In the genomic region with DNA sequence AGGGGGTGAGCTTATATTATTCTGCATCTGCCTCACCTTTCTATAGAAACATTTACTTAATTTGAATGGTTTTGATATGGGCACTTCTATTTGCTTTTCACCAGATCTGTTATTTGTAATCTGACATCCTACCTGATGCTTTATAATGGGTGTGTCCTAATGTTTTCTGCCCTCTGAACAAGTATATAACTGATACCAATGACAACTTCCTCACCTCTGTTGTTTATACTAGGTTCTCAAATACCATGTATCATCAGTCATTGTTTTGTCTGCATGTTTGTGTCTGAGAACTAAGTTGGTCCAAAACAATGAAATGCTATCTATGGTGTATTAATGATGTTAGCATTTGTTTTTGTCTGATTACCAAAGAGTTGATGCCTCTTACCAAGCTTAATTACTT, we compare ENCODE assay signal across 24 cellular contexts.
"Had no signal": no experiment of that assay in that cellular context is flagged by ENCODE, and none has a peak within 500 bp of the region (broad histone marks: within the 10 kb centered on the region; RNA-seq: fewer than 3 reads in every experiment).

No MANE protein-coding gene starts in this region.

- H3K27ac ChIP-seq: SJSA1 had no signal

- H3K9me3 Mint-ChIP-seq: activated B cell treated with CpG ODN at 0.5 μM for 24 hours; activated CD4-positive, alpha-beta T cell treated with anti-CD3 and anti-CD28 coated beads, Interleukin-2, amount 10 ng/mL, durations not matched to agents 24 days and 14 days; activated naive CD4-positive, alpha-beta T cell treated with anti-CD3 and anti-CD28 coated beads, Interleukin-2, amount 10 ng/mL, durations not matched to agents 7 days and 5 days; activated T-cell treated with anti-CD3 and anti-CD28 coated beads, Interleukin-2, amount 50 U/mL, for 24 hours; activated T-helper 1 cell treated with anti-CD3 and anti-CD28 coated beads, Interleukin-12 subunit alpha, Interleukin-12 subunit beta, Interleukin-2, Interleukin-4 antibody, amounts not matched to agents 30 ng/mL and 10 ng/mL and 1 ng/mL, durations not matched to agents 14 hours and 24 hours and 36 hours; IgD-negative memory B cell had no signal

- ATAC-seq: activated CD8-positive, alpha-beta memory T cell treated with anti-CD3 and anti-CD28 coated beads, Interleukin-2, amount 10 ng/mL, durations not matched to agents 7 days and 5 days; PC-3; SK-N-SH treated with all-trans-retinoic acid at 6 μM for 48 hours had no signal

- H3K4me3 Mint-ChIP-seq: activated B cell treated with CpG ODN at 0.5 μM for 24 hours; activated CD4-positive, alpha-beta T cell treated with anti-CD3 and anti-CD28 coated beads, Interleukin-2, amount 10 ng/mL, durations not matched to agents 24 days and 14 days; activated CD8-positive, alpha-beta memory T cell treated with anti-CD3 and anti-CD28 coated beads, Interleukin-2, amount 10 ng/mL, durations not matched to agents 7 days and 5 days; activated naive CD4-positive, alpha-beta T cell treated with anti-CD3 and anti-CD28 coated beads, Interleukin-2, amount 10 ng/mL, durations not matched to agents 7 days and 5 days; activated T-helper 1 cell treated with anti-CD3 and anti-CD28 coated beads, Interleukin-12 subunit alpha, Interleukin-12 subunit beta, Interleukin-2, Interleukin-4 antibody, amounts not matched to agents 30 ng/mL and 10 ng/mL and 1 ng/mL, durations not matched to agents 14 hours and 24 hours and 36 hours; IgD-negative memory B cell had no signal

- H3K36me3 Mint-ChIP-seq: activated CD8-positive, alpha-beta memory T cell treated with anti-CD3 and anti-CD28 coated beads, Interleukin-2, amount 10 ng/mL, durations not matched to agents 7 days and 5 days had no signal

- FAIRE-seq: RCC 7860 had no signal

- DNase-seq: activated B cell treated with CpG ODN at 0.5 μM for 24 hours; activated CD4-positive, alpha-beta T cell treated with anti-CD3 and anti-CD28 coated beads for 1 hour; activated CD4-positive, alpha-beta T cell treated with anti-CD3 and anti-CD28 coated beads, Interleukin-2, amount 10 ng/mL, durations not matched to agents 24 days and 14 days; activated CD4-positive, alpha-beta T cell treated with anti-CD3 and anti-CD28 coated beads, Interleukin-2, amount 50 U/mL, for 48 hours; activated CD8-positive, alpha-beta memory T cell treated with anti-CD3 and anti-CD28 coated beads, Interleukin-2, amount 10 ng/mL, durations not matched to agents 7 days and 5 days; activated effector memory CD4-positive, alpha-beta T cell treated with anti-CD3 and anti-CD28 coated beads, Interleukin-2, amount 50 U/mL, for 16 hours; activated T-cell treated with anti-CD3 and anti-CD28 coated beads, Interleukin-2, amount 50 U/mL, for 24 hours; cerebellar nuclear complex; KG1; NCI-H1092; NCI-H2029 treated with DMSO at 0.1 percent for 48 hours; NCI-H345; NCI-H510A; NCI-H526 treated with DMSO at 0.1 percent for 48 hours; PC-3; SHP77; SW 1271; T-helper 9 cell had no signal

- H3K27ac Mint-ChIP-seq: activated B cell treated with CpG ODN at 0.5 μM for 24 hours; activated CD4-positive, alpha-beta T cell treated with anti-CD3 and anti-CD28 coated beads, Interleukin-2, amount 10 ng/mL, durations not matched to agents 24 days and 14 days; activated CD8-positive, alpha-beta memory T cell treated with anti-CD3 and anti-CD28 coated beads, Interleukin-2, amount 10 ng/mL, durations not matched to agents 7 days and 5 days; activated T-helper 1 cell treated with anti-CD3 and anti-CD28 coated beads, Interleukin-12 subunit alpha, Interleukin-12 subunit beta, Interleukin-2, Interleukin-4 antibody, amounts not matched to agents 30 ng/mL and 10 ng/mL and 1 ng/mL, durations not matched to agents 14 hours and 24 hours and 36 hours; IgD-negative memory B cell had no signal

- H3K4me1 Mint-ChIP-seq: activated B cell treated with CpG ODN at 0.5 μM for 24 hours, IgD-negative memory B cell had no signal

- H3K27me3 Mint-ChIP-seq: activated B cell treated with CpG ODN at 0.5 μM for 24 hours; activated CD4-positive, alpha-beta T cell treated with anti-CD3 and anti-CD28 coated beads, Interleukin-2, amount 10 ng/mL, durations not matched to agents 24 days and 14 days; activated CD8-positive, alpha-beta memory T cell treated with anti-CD3 and anti-CD28 coated beads, Interleukin-2, amount 10 ng/mL, durations not matched to agents 7 days and 5 days; activated naive CD4-positive, alpha-beta T cell treated with anti-CD3 and anti-CD28 coated beads, Interleukin-2, amount 10 ng/mL, durations not matched to agents 7 days and 5 days; activated T-cell treated with anti-CD3 and anti-CD28 coated beads, Interleukin-2, amount 50 U/mL, for 24 hours had no signal
